In the genomic region with DNA sequence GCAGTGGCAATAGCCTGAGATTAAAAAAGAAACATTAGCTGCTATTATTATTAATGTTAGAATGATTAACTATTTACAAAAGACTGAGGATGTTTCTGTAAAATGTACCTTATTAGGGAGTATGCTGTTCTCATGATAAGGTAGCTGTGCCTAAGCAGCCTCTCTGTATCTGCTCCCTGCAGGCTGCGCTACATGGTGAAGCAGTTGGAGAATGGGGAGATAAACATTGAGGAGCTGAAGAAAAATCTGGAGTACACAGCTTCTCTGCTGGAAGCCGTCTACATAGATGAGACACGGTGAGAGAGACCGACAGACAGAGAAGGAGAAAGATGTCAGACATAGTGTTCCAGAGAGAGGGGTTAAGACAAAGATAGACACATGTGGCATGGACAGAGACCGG, we compare ENCODE assay signal across 18 cellular contexts. TPM values are rescaled to one million over a fixed set of nuclear protein-coding genes. Genes with fewer than 3 reads are reported as not detected.
DNase-seq lines count a peak whose midpoint lies in the region; ATAC-seq, FAIRE-seq and TF ChIP-seq lines count a peak whose summit lies in the region.
"Had no signal": no experiment of that assay in that cellular context is flagged by ENCODE, and none has a peak within 500 bp of the region (broad histone marks: within the 10 kb centered on the region; RNA-seq: fewer than 3 reads in every experiment).

No MANE protein-coding gene starts in this region.

- H3K9me2 ChIP-seq in GM23338 (ENCODE audit: insufficient read depth): no peaks in the 10 kb centered on the region

- no peak for TF ChIP-seq CTCF in GM23338 (conservative IDR thresholded peaks at IDR 0.05; ENCODE audit: low read depth in 2 of 2)
- TF ChIP-seq CTCF in K562 (IDR thresholded peaks at IDR 0.05 in 2 of 3, conservative IDR thresholded peaks at IDR 0.05 in 1 of 3; ENCODE audit: insufficient read depth in 2 of 3, low read depth in 1 of 3, low read length in 3 of 3): no peak
- no peak for TF ChIP-seq CTCF in nephron (IDR thresholded peaks at IDR 0.05; ENCODE audit: unreplicated experiment in 3 of 3)

- H3K9ac ChIP-seq in K562 (ENCODE audit: insufficient read depth in 1 of 2, low read depth in 2 of 2, low read length in 2 of 2): no peak overlapping the region

- BruUV-seq in K562 (replicated peaks; lab: Mats Ljungman, UMichigan): no TSS peak

- in situ Hi-C loops in K562 (cut with MboI): no loop called here

- no peaks in the 10 kb centered on the region for H3K9me1 ChIP-seq in K562 (ENCODE audit: control insufficient read depth, insufficient read depth, low read length)

- POLR2A ChIA-PET in K562 (lab: Yijun Ruan, JAX): interaction anchor here (0.6 to 1.3 kb wide), 3 partner anchors 8 to 81 kb away, joined by 3 to 4 read pairs (median 3); no protein-coding TSS in a partner anchor

- TF ChIP-seq RAD21 in K562 (CRISPR knock-in tag; conservative IDR thresholded peaks at IDR 0.05 in 1 of 2, IDR thresholded peaks at IDR 0.05 in 1 of 2): no peak

- intact Hi-C loops in K562 (cut with micrococcal nuclease): no loop called here

- no peak for DNase-seq in GM23338 (ENCODE audit: low spot score)
- peak in 2 of 4 experiments; percentile 29 to 43 for DNase-seq in K562 (ENCODE audit: extremely low read depth in 1 of 4, low spot score in 3 of 4)
- no peak for DNase-seq in GM03348 (ENCODE audit: low spot score)
- no peak for DNase-seq in effector memory CD8-positive, alpha-beta T cell
- DNase-seq in germinal center (ENCODE audit: low spot score): no peak
- no peak for DNase-seq in NCI-H510A treated with DMSO at 0.1 percent for 48 hours (lab: John Stamatoyannopoulos, UW)
- DNase-seq: AML-193; CD4-positive, alpha-beta T cell; DMS79 treated with DMSO at 0.1 percent for 48 hours; GF-D8 had no signal

- H3K79me2 ChIP-seq in GM23338 (replicated peaks; ENCODE audit: insufficient read depth) (no peaks in the 10 kb centered on the region), K562 (ENCODE audit: control insufficient read depth, insufficient read depth, low read length) (no peaks in the 10 kb centered on the region)

- peak overlapping the region; percentile 65 for H3K4me2 ChIP-seq in GM23338
- H3K4me2 ChIP-seq in K562 (ENCODE audit: insufficient read depth, low read length): no peak overlapping the region
- H3K4me2 ChIP-seq: A549 had no signal

- peaks cover 53% of the 10 kb centered on the region for H3K4me1 Mint-ChIP-seq in GM23338
- peaks cover 36% of the 10 kb centered on the region for H3K4me1 Mint-ChIP-seq in nephron
- H3K4me1 Mint-ChIP-seq in effector memory CD8-positive, alpha-beta T cell (ENCODE audit: low read depth in 2 of 2): peaks cover 0 to under 1% of the 10 kb centered on the region in 2 donors

- no peak for ATAC-seq in GM23338
- peak; percentile 59; the same call in 2 of the 3 replicates for ATAC-seq in K562
- ATAC-seq in effector memory CD8-positive, alpha-beta T cell (replicated peaks): no peak
- ATAC-seq: A549, GM12878 had no signal

- TF ChIP-seq EP300 in K562 (IDR thresholded peaks at IDR 0.05; ENCODE audit: low read length): peak; percentile 4; the same call in 1 of the 2 replicates

- FAIRE-seq in K562 (lab: Jason Lieb, UNC): peak; percentile 74
- FAIRE-seq: A549, GM12878 had no signal

- 0% methylated on average over 5 of the region's 5 CpGs for WGBS in K562 (ENCODE audit: insufficient coverage, low coverage, missing lambda C conversion rate)
- 80 to 81% methylated on average over 5 of the region's 5 CpGs for WGBS in ectodermal cell, 2 experiments

- H3K9me3 ChIP-seq in K562 (replicated peaks; ENCODE audit: control insufficient read depth, insufficient read depth, low read depth, low read length): no peaks in the 10 kb centered on the region
- no peaks in the 10 kb centered on the region for H3K9me3 ChIP-seq in ectodermal cell (ENCODE audit: control insufficient read depth, low read length)
- H3K9me3 ChIP-seq: A549, HAP-1 had no signal

- H3K36me3 Mint-ChIP-seq in GM23338 (ENCODE audit: low read depth): no peaks in the 10 kb centered on the region; the same call in 2 of the 3 replicates
- H3K36me3 Mint-ChIP-seq in nephron (ENCODE audit: low read depth): no peaks in the 10 kb centered on the region
- peaks cover 8% of the 10 kb centered on the region for H3K36me3 Mint-ChIP-seq in effector memory CD8-positive, alpha-beta T cell (ENCODE audit: insufficient read depth)

- H3K9me3 Mint-ChIP-seq in GM23338: no peaks in the 10 kb centered on the region
- H3K9me3 Mint-ChIP-seq in nephron: no peaks in the 10 kb centered on the region
- no peaks in the 10 kb centered on the region for H3K9me3 Mint-ChIP-seq in effector memory CD8-positive, alpha-beta T cell
- H3K9me3 Mint-ChIP-seq: CD4-positive, alpha-beta T cell had no signal

- no peak for TF ChIP-seq POLR2A in K562 (conservative IDR thresholded peaks at IDR 0.05)

- no peak overlapping the region for H3K4me3 Mint-ChIP-seq in GM23338
- no peak overlapping the region for H3K4me3 Mint-ChIP-seq in nephron
- H3K4me3 Mint-ChIP-seq in effector memory CD8-positive, alpha-beta T cell: no peak overlapping the region
- H3K4me3 Mint-ChIP-seq: CD4-positive, alpha-beta T cell had no signal

- no peak overlapping the region for H3K27ac ChIP-seq in GM23338 (ENCODE audit: low read depth)
- no peak overlapping the region for H3K27ac ChIP-seq in K562 (ENCODE audit: extremely low read depth, low read depth, low read length)
- H3K27ac ChIP-seq in ectodermal cell (ENCODE audit: insufficient read depth, low read depth, low read length, poor library complexity, severe bottlenecking): peak overlapping the region; percentile 91
- H3K27ac ChIP-seq: 22Rv1, A549, C4-2B had no signal

- H3K27me3 Mint-ChIP-seq in GM23338 (ENCODE audit: insufficient read depth, low read depth, poor library complexity) (peaks cover 40% of the 10 kb centered on the region), nephron (ENCODE audit: low read depth) (peaks cover 8% of the 10 kb centered on the region)
- no peaks in the 10 kb centered on the region for H3K27me3 Mint-ChIP-seq in effector memory CD8-positive, alpha-beta T cell
- H3K27me3 Mint-ChIP-seq: CD4-positive, alpha-beta T cell had no signal

- H4K20me1 ChIP-seq in GM23338 (replicated peaks; ENCODE audit: insufficient read depth) (peaks cover 8% of the 10 kb centered on the region; the same call in 1 of the 2 replicates), K562 (replicated peaks; ENCODE audit: control insufficient read depth, insufficient read depth, low read length) (0 out of 2 replicates have a peak, but pooled peaks cover 4% of the 10 kb centered on the region)

- H3K27me3 ChIP-seq in GM23338 (ENCODE audit: insufficient read depth) (peaks cover 49% of the 10 kb centered on the region), K562 (ENCODE audit: control insufficient read depth in 2 of 2, insufficient read depth in 2 of 2, low read length in 2 of 2) (peaks cover 19 to 35% of the 10 kb centered on the region in 2 experiments; a peak in 4 of 5 replicates), ectodermal cell (ENCODE audit: control insufficient read depth, insufficient read depth, low read length, poor library complexity, severe bottlenecking) (peaks cover 4% of the 10 kb centered on the region)

- H3F3A ChIP-seq in GM23338 (replicated peaks; ENCODE audit: low read depth): peaks cover 21% of the 10 kb centered on the region; the same call in 1 of the 2 replicates

- H3K4me3 ChIP-seq in GM23338 (no peak overlapping the region), K562 (no peak overlapping the region), ectodermal cell (ENCODE audit: insufficient read depth, low read depth, low read length) (no peak overlapping the region)
- H3K4me3 ChIP-seq: A549, GM12878, HAP-1 had no signal

- CTCF ChIA-PET in K562 (lab: Yijun Ruan, JAX; ENCODE audit: low intra/inter-chr PET ratio): no interaction called here

- H3K36me3 ChIP-seq in GM23338 (ENCODE audit: insufficient read depth): no peaks in the 10 kb centered on the region
- H3K36me3 ChIP-seq in K562 (ENCODE audit: control insufficient read depth, insufficient read depth, low read length): no peaks in the 10 kb centered on the region
- H3K36me3 ChIP-seq in ectodermal cell (ENCODE audit: control insufficient read depth, insufficient read depth, low read length): no peaks in the 10 kb centered on the region
- H3K36me3 ChIP-seq: HAP-1 had no signal

- H3K27ac Mint-ChIP-seq in GM23338 (no peak overlapping the region), nephron (peak overlapping the region; percentile 73 to 87 (median 75))
- no peak overlapping the region for H3K27ac Mint-ChIP-seq in effector memory CD8-positive, alpha-beta T cell
- H3K27ac Mint-ChIP-seq: CD4-positive, alpha-beta T cell had no signal

- H3K4me1 ChIP-seq in GM23338 (ENCODE audit: insufficient read depth): peaks cover 50% of the 10 kb centered on the region
- H3K4me1 ChIP-seq in K562 (replicated peaks in 1 of 2; ENCODE audit: control insufficient read depth in 2 of 2, insufficient read depth in 2 of 2, low read length in 2 of 2): peaks cover 0 to 3% of the 10 kb centered on the region in 2 experiments; a peak in 3 of 5 replicates
- peaks cover 45% of the 10 kb centered on the region for H3K4me1 ChIP-seq in ectodermal cell (ENCODE audit: control insufficient read depth, insufficient read depth, low read length)

- no peak overlapping the region for H2AFZ ChIP-seq in GM23338
- no peak overlapping the region for H2AFZ ChIP-seq in K562 (ENCODE audit: low read depth, low read length)

RNA-seq across cellular contexts. Expression of a gene that starts 17.4 kb away (rescaled TPM):
- total RNA-seq in GM23338 (2014; rRNA removed; shearing (Covaris generic)): 0.59 and 2.2 TPM in 2 replicates
- 0.28 and 0.52 TPM in 2 replicates for polyA plus RNA-seq in GM23338 (2016; fragmentation: Nextera tagmentation; extraction: Ambion mirVana)
- total RNA-seq in K562 (2011; cell fraction: chromatin; rRNA removed; ENCODE audit: low replicate concordance): 0.37 and 0.46 TPM in 2 replicates
- 0.13 and 0.33 TPM in 2 replicates for total RNA-seq in K562 (2011; cell fraction: nucleolus; rRNA removed)
- total RNA-seq in K562 (2011; cell fraction: nucleoplasm; rRNA removed): 0.22 and 0.38 TPM in 2 replicates
- 0.14 and 0.33 TPM in 2 replicates for total RNA-seq in K562 (2014; rRNA removed)
- total RNA-seq in K562 (2014; rRNA removed; fragmentation: Illumina TruSeq; extraction: Trizol): 0.22 and 0.25 TPM in 2 replicates
- total RNA-seq in K562 (2015; rRNA removed; fragmentation: Illumina TruSeq; extraction: Trizol): 1.0 and 1.1 TPM in 2 replicates
- total RNA-seq in K562 (2021): 0.31 and 0.47 TPM in 2 replicates
- polyA plus RNA-seq in K562 (2011; rRNA removed): 0.06 and 0.89 TPM in 2 replicates
- 0.07 and 0.62 TPM in 2 replicates for polyA plus RNA-seq in K562 (2011; cell fraction: cytosol; rRNA removed)
- 0.37 and 2.0 TPM in 2 replicates for polyA plus RNA-seq in K562 (2011; cell fraction: nucleus; rRNA removed)
- polyA plus RNA-seq in K562 (2012): 0.96 and 1.9 TPM in 2 replicates
- polyA plus RNA-seq in K562 (2014; fragmentation: Illumina TruSeq; extraction: Trizol): 0.53 and 0.56 TPM in 2 replicates
- polyA plus RNA-seq in K562 (2014; fragmentation: Nextera tagmentation; extraction: Ambion mirVana): under 1 TPM in 1 of 2 experiments, not detected in 1; 0.04 TPM
- polyA plus RNA-seq in K562 (2014; rRNA removed): 0.55 and 0.73 TPM in 2 replicates
- polyA minus RNA-seq in K562 (2011; rRNA and poly(A)+ RNA removed): 0.25 and 0.39 TPM in 2 replicates
- polyA minus RNA-seq in K562 (2011; cell fraction: cytosol; rRNA and poly(A)+ RNA removed): not detected in 2 replicates
- 0.13 and 1.1 TPM in 2 replicates for polyA minus RNA-seq in K562 (2011; cell fraction: nucleus; rRNA and poly(A)+ RNA removed)
- 22.0 TPM for polyA plus RNA-seq in ectodermal cell (2013, experiment 1 of 4)
- polyA plus RNA-seq in ectodermal cell (2013, experiment 2 of 4): 17.0 TPM
- polyA plus RNA-seq in ectodermal cell (2013, experiment 3 of 4): 13.8 TPM
- 15.4 TPM for polyA plus RNA-seq in ectodermal cell (2013, experiment 4 of 4)

RNA-seq across cellular contexts. Expression of a gene that starts 21.7 kb away (rescaled TPM):
- 7.6 and 8.4 TPM in 2 replicates for total RNA-seq in GM23338 (2014; rRNA removed; shearing (Covaris generic))
- polyA plus RNA-seq in GM23338 (2016; fragmentation: Nextera tagmentation; extraction: Ambion mirVana): 26.6 and 26.9 TPM in 2 replicates
- not detected in 2 replicates for total RNA-seq in K562 (2011; cell fraction: chromatin; rRNA removed; ENCODE audit: low replicate concordance)
- total RNA-seq in K562 (2011; cell fraction: nucleolus; rRNA removed): not detected in 2 replicates
- not detected in 2 replicates for total RNA-seq in K562 (2011; cell fraction: nucleoplasm; rRNA removed)
- total RNA-seq in K562 (2014; rRNA removed): not detected in 2 replicates
- not detected in 2 replicates for total RNA-seq in K562 (2014; rRNA removed; fragmentation: Illumina TruSeq; extraction: Trizol)
- not detected in 2 replicates for total RNA-seq in K562 (2015; rRNA removed; fragmentation: Illumina TruSeq; extraction: Trizol)
- total RNA-seq in K562 (2021): not detected in 2 replicates
- not detected in 2 replicates for polyA plus RNA-seq in K562 (2011; rRNA removed)
- polyA plus RNA-seq in K562 (2011; cell fraction: cytosol; rRNA removed): not detected in 2 replicates
- polyA plus RNA-seq in K562 (2011; cell fraction: nucleus; rRNA removed): not detected in 2 replicates
- polyA plus RNA-seq in K562 (2012): 0.07 TPM in 1 of 2 replicates, not detected in the other
- not detected in 2 replicates for polyA plus RNA-seq in K562 (2014; fragmentation: Illumina TruSeq; extraction: Trizol)
- polyA plus RNA-seq in K562 (2014; fragmentation: Nextera tagmentation; extraction: Ambion mirVana): not detected
- not detected in 2 replicates for polyA plus RNA-seq in K562 (2014; rRNA removed)
- not detected in 2 replicates for polyA minus RNA-seq in K562 (2011; rRNA and poly(A)+ RNA removed)
- not detected in 2 replicates for polyA minus RNA-seq in K562 (2011; cell fraction: cytosol; rRNA and poly(A)+ RNA removed)
- not detected in 2 replicates for polyA minus RNA-seq in K562 (2011; cell fraction: nucleus; rRNA and poly(A)+ RNA removed)
- polyA plus RNA-seq in ectodermal cell (2013, experiment 1 of 4): 18.0 TPM
- 17.8 TPM for polyA plus RNA-seq in ectodermal cell (2013, experiment 2 of 4)
- 21.5 TPM for polyA plus RNA-seq in ectodermal cell (2013, experiment 3 of 4)
- 27.5 TPM for polyA plus RNA-seq in ectodermal cell (2013, experiment 4 of 4)
- total RNA-seq: CD4-positive, alpha-beta T cell; GM12878 had no signal
- polyA plus RNA-seq: BJ had no signal

Comparison
In these comparisons a context has a peak if more than half of its experiments do, and no peak if none do; other contexts are left out.
1. H3K27ac Mint-ChIP-seq: peak in nephron (3 of 3); none in GM23338 (single experiment) and effector memory CD8-positive, alpha-beta T cell (0 of 2).